Comparison of ENCODE assay signal across 15 cellular contexts in genomic region chr22:48105254-48105653, GRCh38.
A peak's percentile ranks its signal among the peaks of the same experiment; 100 is the strongest.
DNase-seq lines count a peak whose midpoint lies in the region; ATAC-seq, FAIRE-seq and TF ChIP-seq lines count a peak whose summit lies in the region.
"Had no signal": no experiment of that assay in that cellular context is flagged by ENCODE, and none has a peak within 500 bp of the region (broad histone marks: within the 10 kb centered on the region; RNA-seq: fewer than 3 reads in every experiment).

No MANE protein-coding gene starts in this region.

- peak; percentile 38 for DNase-seq in right atrium auricular region (ENCODE audit: low spot score)
- no peak for DNase-seq in right cardiac atrium
- DNase-seq in NCI-H2171 treated with DMSO at 0.1 percent for 48 hours (lab: John Stamatoyannopoulos, UW), result peak; percentile 90
- peak; percentile 6 for DNase-seq in colonic mucosa
- no peak for DNase-seq in small intestine
- no peak for DNase-seq in frontal cortex (ENCODE audit: low spot score in 2 of 2)
- DNase-seq in GM10248 (ENCODE audit: extremely low spot score), result no peak
- DNase-seq: ACHN; CD4-positive, alpha-beta memory T cell; GM23248; NCI-H510A treated with DMSO at 0.1 percent for 48 hours; T-helper 1 cell had no signal

- TF ChIP-seq CTCF in right atrium auricular region (IDR thresholded peaks at IDR 0.05) (no peak), colonic mucosa (IDR thresholded peaks at IDR 0.05) (no peak), GM10248 (IDR thresholded peaks at IDR 0.05; ENCODE audit: control extremely low read depth, extremely low read depth, low read depth, missing control alignments) (no peak)

- H3K36me3 ChIP-seq in right atrium auricular region (no peaks in the 10 kb centered on the region), colonic mucosa (no peaks in the 10 kb centered on the region), small intestine (ENCODE audit: control insufficient read depth in 2 of 2, insufficient read depth in 2 of 2, low read length in 2 of 2) (no peaks in the 10 kb centered on the region)

- H3K27ac ChIP-seq in right atrium auricular region, result no peak overlapping the region
- no peak overlapping the region for H3K27ac ChIP-seq in right cardiac atrium (ENCODE audit: low read length)
- H3K27ac ChIP-seq in colonic mucosa, result no peak overlapping the region
- H3K27ac ChIP-seq in small intestine (ENCODE audit: low read depth in 1 of 2, low read length in 1 of 2), result no peak overlapping the region
- H3K27ac ChIP-seq: GM23248, RWPE1 had no signal

- ATAC-seq in right cardiac atrium, result no peak

- H3K9ac ChIP-seq in colonic mucosa (ENCODE audit: low read depth in 2 of 2, low read length in 2 of 2), result no peak overlapping the region
- H3K9ac ChIP-seq: GM23248 had no signal

- H3K4me3 ChIP-seq in right atrium auricular region (no peak overlapping the region), right cardiac atrium (ENCODE audit: low read length) (no peak overlapping the region), colonic mucosa (no peak overlapping the region), small intestine (ENCODE audit: low read depth in 1 of 2, low read length in 2 of 2) (no peak overlapping the region)
- H3K4me3 ChIP-seq: GM23248 had no signal

- CTCF ChIA-PET in GM10248 (lab: Yijun Ruan, JAX), result interaction anchor here (0.7 kb wide), 1 partner anchor 38 kb away, joined by 3 read pairs; no protein-coding TSS in a partner anchor

- peaks cover 0 to 13% of the 10 kb centered on the region in 2 donors for H3K9me3 ChIP-seq in right atrium auricular region
- H3K9me3 ChIP-seq in right cardiac atrium (ENCODE audit: control insufficient read depth, low read length), result no peaks in the 10 kb centered on the region
- no peaks in the 10 kb centered on the region for H3K9me3 ChIP-seq in colonic mucosa
- no peaks in the 10 kb centered on the region for H3K9me3 ChIP-seq in small intestine (ENCODE audit: control insufficient read depth, low read depth)

- FAIRE-seq in small intestine (lab: Jason Lieb, UNC) (no peak), frontal cortex (lab: Jason Lieb, UNC) (no peak)
- FAIRE-seq: D721Med, HTR-8/SVneo had no signal

- POLR2A ChIA-PET in GM10248 (lab: Yijun Ruan, JAX), result no interaction called here

- WGBS in right cardiac atrium, result 62% methylated on average over 10 of the region's 10 CpGs
- 51 to 69% (median 67%) methylated on average over 10 of the region's 10 CpGs for WGBS in small intestine, 3 donors

- H3K4me1 ChIP-seq in right atrium auricular region (no peaks in the 10 kb centered on the region), right cardiac atrium (ENCODE audit: control insufficient read depth, insufficient read depth, low read length) (no peaks in the 10 kb centered on the region), colonic mucosa (no peaks in the 10 kb centered on the region), small intestine (ENCODE audit: control insufficient read depth in 2 of 2, insufficient read depth in 1 of 2, low read depth in 1 of 2, low read length in 1 of 2) (no peaks in the 10 kb centered on the region)

- intact Hi-C loops in right cardiac atrium (cut with DNase I), result no loop called here
- intact Hi-C loops in colonic mucosa (cut with DNase I), result no loop called here

- H3K27me3 ChIP-seq in right atrium auricular region, result no peaks in the 10 kb centered on the region
- no peaks in the 10 kb centered on the region for H3K27me3 ChIP-seq in right cardiac atrium (ENCODE audit: control insufficient read depth, insufficient read depth)
- H3K27me3 ChIP-seq in colonic mucosa, result no peaks in the 10 kb centered on the region
- no peaks in the 10 kb centered on the region for H3K27me3 ChIP-seq in small intestine (ENCODE audit: control insufficient read depth in 2 of 2, insufficient read depth in 2 of 2, low read length in 2 of 2)

Comparison
In these comparisons a context has a peak if more than half of its experiments do, and no peak if none do; other contexts are left out.
1. DNase-seq: peak in right atrium auricular region (single experiment), NCI-H2171 treated with DMSO at 0.1 percent for 48 hours (single experiment) and colonic mucosa (single experiment); none in right cardiac atrium (0 of 3), small intestine (single experiment), frontal cortex (0 of 2) and GM10248 (single experiment).